Comparison of ENCODE assay signal across 14 cellular contexts in the genomic region with DNA sequence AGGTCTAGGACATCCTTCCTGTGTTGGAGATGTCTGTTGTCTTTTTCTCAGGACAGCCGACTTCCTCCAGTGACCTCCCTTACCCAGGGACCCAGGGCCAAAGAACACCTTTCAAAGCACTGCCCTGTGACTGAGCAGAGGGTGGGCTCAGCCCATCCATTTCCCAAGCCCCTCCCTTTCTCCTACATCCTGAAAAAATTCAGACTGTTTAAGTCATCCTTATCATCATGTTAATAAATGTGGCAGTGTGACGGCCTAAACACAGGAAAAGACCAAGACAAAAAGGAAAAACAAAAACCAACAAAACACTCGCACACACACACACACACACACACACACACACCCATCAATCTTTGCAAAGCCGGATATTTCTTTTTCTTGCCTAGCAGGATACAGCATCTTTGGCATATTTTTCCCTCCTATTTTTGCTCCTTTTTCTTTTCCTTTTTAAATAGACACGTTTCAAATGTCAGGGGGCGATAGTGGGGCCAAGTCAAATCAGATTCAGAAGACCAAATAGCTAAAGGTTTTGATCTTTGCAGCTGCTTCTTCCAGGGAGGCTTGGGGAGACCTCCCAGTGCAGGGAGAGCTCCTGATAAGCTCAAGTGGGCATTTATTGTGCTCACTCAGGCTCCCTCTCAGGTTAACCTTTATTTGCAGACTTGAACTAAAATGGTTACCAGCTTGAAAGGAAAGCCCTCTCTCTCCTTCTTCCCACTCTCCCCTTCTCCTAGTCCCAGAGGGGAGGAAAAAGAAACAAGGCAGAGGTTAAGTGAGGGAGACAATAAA. TPM values are rescaled to one million over a fixed set of nuclear protein-coding genes. Genes with fewer than 3 reads are reported as not detected.
A peak's percentile ranks its signal among the peaks of the same experiment; 100 is the strongest.
DNase-seq lines count a peak whose midpoint lies in the region; ATAC-seq and TF ChIP-seq lines count a peak whose summit lies in the region.
"Had no signal": no experiment of that assay in that cellular context is flagged by ENCODE, and none has a peak within 500 bp of the region (broad histone marks: within the 10 kb centered on the region; RNA-seq: fewer than 3 reads in every experiment).

No MANE protein-coding gene starts in this region.

- TF ChIP-seq CTCF in WTC11 (IDR thresholded peaks at IDR 0.05) = no peak
- no peak for TF ChIP-seq CTCF in type B pancreatic cell (conservative IDR thresholded peaks at IDR 0.05)

- H3K9me3 Mint-ChIP-seq in WTC11 = peaks cover 10% of the 10 kb centered on the region
- peaks cover 13% of the 10 kb centered on the region for H3K9me3 Mint-ChIP-seq in type B pancreatic cell
- H3K9me3 Mint-ChIP-seq: T-cell had no signal

- H3K4me1 Mint-ChIP-seq in WTC11 (peaks cover 49% of the 10 kb centered on the region), type B pancreatic cell (ENCODE audit: unreplicated experiment) (peaks cover 26% of the 10 kb centered on the region)

- H3K27ac Mint-ChIP-seq in WTC11 = no peak overlapping the region
- peak overlapping the region; percentile 13 for H3K27ac Mint-ChIP-seq in type B pancreatic cell
- H3K27ac Mint-ChIP-seq: T-cell had no signal

- POLR2A ChIA-PET in WTC11 (lab: Charles Lee) = interaction anchor here (0.7 kb wide), 1 partner anchor 1522 kb away, joined by 5 read pairs; no protein-coding TSS in a partner anchor

- H3K36me3 Mint-ChIP-seq in WTC11 = peaks cover 7% of the 10 kb centered on the region; the same call in 1 of the 2 replicates
- H3K36me3 Mint-ChIP-seq in type B pancreatic cell = no peaks in the 10 kb centered on the region
- H3K36me3 Mint-ChIP-seq: T-cell had no signal

- peak; percentile 51 for ATAC-seq in WTC11
- ATAC-seq: HCT116, K562, T-cell had no signal

- no peak overlapping the region for H3K4me3 Mint-ChIP-seq in WTC11
- peak overlapping the region; percentile 24 for H3K4me3 Mint-ChIP-seq in type B pancreatic cell
- H3K4me3 Mint-ChIP-seq: T-cell had no signal

- no peaks in the 10 kb centered on the region for H3K27me3 Mint-ChIP-seq in WTC11 (ENCODE audit: low read depth)
- H3K27me3 Mint-ChIP-seq in type B pancreatic cell = peaks cover 3% of the 10 kb centered on the region

- DNase-seq in NCI-H1417 (lab: John Stamatoyannopoulos, UW) (peak in 2 of 3 experiments; percentile 5 to 34), NCI-H1417 treated with DMSO at 0.1 percent for 48 hours (lab: John Stamatoyannopoulos, UW) (no peak), WTC11 (ENCODE audit: low spot score) (no peak), lung microvascular endothelial cell (ENCODE audit: low read depth in 2 of 2) (peak; percentile 36 to 46), type B pancreatic cell (ENCODE audit: extremely low spot score, unreplicated experiment) (no peak), NCI-H187 treated with DMSO at 0.1 percent for 48 hours (lab: John Stamatoyannopoulos, UW) (no peak), NCI-H226 (no peak), COLO829 (ENCODE audit: low spot score) (no peak)
- DNase-seq: COR-L47, NCI-H2029, NCI-H69, T-cell had no signal

- CTCF ChIA-PET in WTC11 (lab: Charles Lee) = interaction anchor here (0.7 to 1.3 kb wide), 5 partner anchors 9 to 79 kb away, joined by 3 to 7 read pairs (median 4); no protein-coding TSS in a partner anchor

TF ChIP-seq in WTC11, 78 proteins besides CTCF, POLR2A, EP300 and RAD21 (continues in another document):
- TF ChIP-seq, protein P1, sequence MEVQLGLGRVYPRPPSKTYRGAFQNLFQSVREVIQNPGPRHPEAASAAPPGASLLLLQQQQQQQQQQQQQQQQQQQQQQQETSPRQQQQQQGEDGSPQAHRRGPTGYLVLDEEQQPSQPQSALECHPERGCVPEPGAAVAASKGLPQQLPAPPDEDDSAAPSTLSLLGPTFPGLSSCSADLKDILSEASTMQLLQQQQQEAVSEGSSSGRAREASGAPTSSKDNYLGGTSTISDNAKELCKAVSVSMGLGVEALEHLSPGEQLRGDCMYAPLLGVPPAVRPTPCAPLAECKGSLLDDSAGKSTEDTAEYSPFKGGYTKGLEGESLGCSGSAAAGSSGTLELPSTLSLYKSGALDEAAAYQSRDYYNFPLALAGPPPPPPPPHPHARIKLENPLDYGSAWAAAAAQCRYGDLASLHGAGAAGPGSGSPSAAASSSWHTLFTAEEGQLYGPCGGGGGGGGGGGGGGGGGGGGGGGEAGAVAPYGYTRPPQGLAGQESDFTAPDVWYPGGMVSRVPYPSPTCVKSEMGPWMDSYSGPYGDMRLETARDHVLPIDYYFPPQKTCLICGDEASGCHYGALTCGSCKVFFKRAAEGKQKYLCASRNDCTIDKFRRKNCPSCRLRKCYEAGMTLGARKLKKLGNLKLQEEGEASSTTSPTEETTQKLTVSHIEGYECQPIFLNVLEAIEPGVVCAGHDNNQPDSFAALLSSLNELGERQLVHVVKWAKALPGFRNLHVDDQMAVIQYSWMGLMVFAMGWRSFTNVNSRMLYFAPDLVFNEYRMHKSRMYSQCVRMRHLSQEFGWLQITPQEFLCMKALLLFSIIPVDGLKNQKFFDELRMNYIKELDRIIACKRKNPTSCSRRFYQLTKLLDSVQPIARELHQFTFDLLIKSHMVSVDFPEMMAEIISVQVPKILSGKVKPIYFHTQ (CRISPR knock-in tag; IDR thresholded peaks at IDR 0.05) = no peak
- TF ChIP-seq ATF1 (CRISPR knock-in tag; IDR thresholded peaks at IDR 0.05) (no peak), ZNF317 (CRISPR knock-in tag; IDR thresholded peaks at IDR 0.05; ENCODE audit: borderline replicate concordance, low read depth) (no peak), ZNF423 (CRISPR knock-in tag; IDR thresholded peaks at IDR 0.05) (no peak)
- TF ChIP-seq, protein P2, sequence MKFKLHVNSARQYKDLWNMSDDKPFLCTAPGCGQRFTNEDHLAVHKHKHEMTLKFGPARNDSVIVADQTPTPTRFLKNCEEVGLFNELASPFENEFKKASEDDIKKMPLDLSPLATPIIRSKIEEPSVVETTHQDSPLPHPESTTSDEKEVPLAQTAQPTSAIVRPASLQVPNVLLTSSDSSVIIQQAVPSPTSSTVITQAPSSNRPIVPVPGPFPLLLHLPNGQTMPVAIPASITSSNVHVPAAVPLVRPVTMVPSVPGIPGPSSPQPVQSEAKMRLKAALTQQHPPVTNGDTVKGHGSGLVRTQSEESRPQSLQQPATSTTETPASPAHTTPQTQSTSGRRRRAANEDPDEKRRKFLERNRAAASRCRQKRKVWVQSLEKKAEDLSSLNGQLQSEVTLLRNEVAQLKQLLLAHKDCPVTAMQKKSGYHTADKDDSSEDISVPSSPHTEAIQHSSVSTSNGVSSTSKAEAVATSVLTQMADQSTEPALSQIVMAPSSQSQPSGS (CRISPR knock-in tag; IDR thresholded peaks at IDR 0.05; ENCODE audit: borderline replicate concordance, low read depth) = no peak
- TF ChIP-seq, protein P3, sequence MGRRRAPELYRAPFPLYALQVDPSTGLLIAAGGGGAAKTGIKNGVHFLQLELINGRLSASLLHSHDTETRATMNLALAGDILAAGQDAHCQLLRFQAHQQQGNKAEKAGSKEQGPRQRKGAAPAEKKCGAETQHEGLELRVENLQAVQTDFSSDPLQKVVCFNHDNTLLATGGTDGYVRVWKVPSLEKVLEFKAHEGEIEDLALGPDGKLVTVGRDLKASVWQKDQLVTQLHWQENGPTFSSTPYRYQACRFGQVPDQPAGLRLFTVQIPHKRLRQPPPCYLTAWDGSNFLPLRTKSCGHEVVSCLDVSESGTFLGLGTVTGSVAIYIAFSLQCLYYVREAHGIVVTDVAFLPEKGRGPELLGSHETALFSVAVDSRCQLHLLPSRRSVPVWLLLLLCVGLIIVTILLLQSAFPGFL (CRISPR knock-in tag; IDR thresholded peaks at IDR 0.05; ENCODE audit: borderline replicate concordance) = no peak
- TF ChIP-seq, protein P4, sequence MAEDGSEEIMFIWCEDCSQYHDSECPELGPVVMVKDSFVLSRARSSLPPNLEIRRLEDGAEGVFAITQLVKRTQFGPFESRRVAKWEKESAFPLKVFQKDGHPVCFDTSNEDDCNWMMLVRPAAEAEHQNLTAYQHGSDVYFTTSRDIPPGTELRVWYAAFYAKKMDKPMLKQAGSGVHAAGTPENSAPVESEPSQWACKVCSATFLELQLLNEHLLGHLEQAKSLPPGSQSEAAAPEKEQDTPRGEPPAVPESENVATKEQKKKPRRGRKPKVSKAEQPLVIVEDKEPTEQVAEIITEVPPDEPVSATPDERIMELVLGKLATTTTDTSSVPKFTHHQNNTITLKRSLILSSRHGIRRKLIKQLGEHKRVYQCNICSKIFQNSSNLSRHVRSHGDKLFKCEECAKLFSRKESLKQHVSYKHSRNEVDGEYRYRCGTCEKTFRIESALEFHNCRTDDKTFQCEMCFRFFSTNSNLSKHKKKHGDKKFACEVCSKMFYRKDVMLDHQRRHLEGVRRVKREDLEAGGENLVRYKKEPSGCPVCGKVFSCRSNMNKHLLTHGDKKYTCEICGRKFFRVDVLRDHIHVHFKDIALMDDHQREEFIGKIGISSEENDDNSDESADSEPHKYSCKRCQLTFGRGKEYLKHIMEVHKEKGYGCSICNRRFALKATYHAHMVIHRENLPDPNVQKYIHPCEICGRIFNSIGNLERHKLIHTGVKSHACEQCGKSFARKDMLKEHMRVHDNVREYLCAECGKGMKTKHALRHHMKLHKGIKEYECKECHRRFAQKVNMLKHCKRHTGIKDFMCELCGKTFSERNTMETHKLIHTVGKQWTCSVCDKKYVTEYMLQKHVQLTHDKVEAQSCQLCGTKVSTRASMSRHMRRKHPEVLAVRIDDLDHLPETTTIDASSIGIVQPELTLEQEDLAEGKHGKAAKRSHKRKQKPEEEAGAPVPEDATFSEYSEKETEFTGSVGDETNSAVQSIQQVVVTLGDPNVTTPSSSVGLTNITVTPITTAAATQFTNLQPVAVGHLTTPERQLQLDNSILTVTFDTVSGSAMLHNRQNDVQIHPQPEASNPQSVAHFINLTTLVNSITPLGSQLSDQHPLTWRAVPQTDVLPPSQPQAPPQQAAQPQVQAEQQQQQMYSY (CRISPR knock-in tag; IDR thresholded peaks at IDR 0.05) = no peak

RNA-seq across cellular contexts. Expression of a gene that starts 39.5 kb away (rescaled TPM):
- 19.5 to 41.0 TPM (median 19.9 TPM) in 3 replicates for total RNA-seq in WTC11 (2021)
- 137 and 163 TPM in 2 replicates for total RNA-seq in lung microvascular endothelial cell
- 18.7 and 109 TPM in 2 replicates for total RNA-seq in type B pancreatic cell (ENCODE audit: low replicate concordance)

Comparison
In these comparisons a context has a peak if more than half of its experiments do, and no peak if none do; other contexts are left out.
1. DNase-seq: peak in NCI-H1417 (2 of 3) and lung microvascular endothelial cell (2 of 2); none in NCI-H1417 treated with DMSO at 0.1 percent for 48 hours (single experiment), WTC11 (single experiment), type B pancreatic cell (single experiment), NCI-H187 treated with DMSO at 0.1 percent for 48 hours (single experiment), NCI-H226 (single experiment) and COLO829 (single experiment).